Comparison of ENCODE assay signal across 24 cellular contexts in genomic region chr6:23137596-23137995, GRCh38.
DNase-seq lines count a peak whose midpoint lies in the region; ATAC-seq, FAIRE-seq and TF ChIP-seq lines count a peak whose summit lies in the region.
"Had no signal": no experiment of that assay in that cellular context is flagged by ENCODE, and none has a peak within 500 bp of the region (broad histone marks: within the 10 kb centered on the region; RNA-seq: fewer than 3 reads in every experiment).

No MANE protein-coding gene starts in this region.

- WGBS in HepG2 (ENCODE audit: low lambda C conversion rate) = 13% methylated on average over 1 of the region's 1 CpG
- 33% methylated on average over 1 of the region's 1 CpG for WGBS in right lobe of liver (ENCODE audit: insufficient coverage, low coverage, low lambda C conversion rate, missing lambda C conversion rate)

- H3K4me3 ChIP-seq in HepG2 (replicated peaks in 1 of 3; ENCODE audit: insufficient read depth in 1 of 3, low read depth in 2 of 3, low read length in 3 of 3) = no peak overlapping the region
- no peak overlapping the region for H3K4me3 ChIP-seq in right lobe of liver
- no peak overlapping the region for H3K4me3 ChIP-seq in brain microvascular endothelial cell (ENCODE audit: low read depth, low read length)
- H3K4me3 ChIP-seq: BLaER1 treated with 17β-estradiol and CSF1 and Interleukin-3, amounts not matched to agents 10 nM and 100 nM; pancreas; thyroid gland had no signal

- TF ChIP-seq EP300 in HepG2 (IDR thresholded peaks at IDR 0.05; ENCODE audit: low read depth in 2 of 2, low read length in 2 of 2) = no peak
- no peak for TF ChIP-seq EP300 in HepG2 (CRISPR knock-in tag; IDR thresholded peaks at IDR 0.05; ENCODE audit: borderline replicate concordance)

- no peak overlapping the region for H3K27ac Mint-ChIP-seq in activated T-cell treated with anti-CD3 and anti-CD28 coated beads, Interleukin-2, amount 50 U/mL, for 24 hours
- H3K27ac Mint-ChIP-seq: activated CD8-positive, alpha-beta T cell treated with anti-CD3 and anti-CD28 coated beads for 36 hours; HFFc6 had no signal

- FAIRE-seq in HepG2 (lab: Jason Lieb, UNC) = no peak
- FAIRE-seq: D721Med, islet of Langerhans, pancreas had no signal

- H3K27me3 Mint-ChIP-seq in activated T-cell treated with anti-CD3 and anti-CD28 coated beads, Interleukin-2, amount 50 U/mL, for 24 hours = no peaks in the 10 kb centered on the region
- H3K27me3 Mint-ChIP-seq: activated CD8-positive, alpha-beta T cell treated with anti-CD3 and anti-CD28 coated beads for 36 hours had no signal

- intact Hi-C loops in HepG2 (cut with micrococcal nuclease; ENCODE audit: unreplicated experiment) = no loop called here
- intact Hi-C loops in right lobe of liver (cut with DNase I) = no loop called here

- H3K36me3 ChIP-seq in HepG2 (replicated peaks in 1 of 2; ENCODE audit: control insufficient read depth in 1 of 2, insufficient read depth in 2 of 2, low read length in 2 of 2) (no peaks in the 10 kb centered on the region), right lobe of liver (no peaks in the 10 kb centered on the region), brain microvascular endothelial cell (replicated peaks) (no peaks in the 10 kb centered on the region)
- H3K36me3 ChIP-seq: BLaER1 treated with 17β-estradiol and CSF1 and Interleukin-3, amounts not matched to agents 10 nM and 100 nM; pancreas; thyroid gland had no signal

- no peak overlapping the region for H2AFZ ChIP-seq in HepG2 (ENCODE audit: low read length)

- ATAC-seq in HepG2 (no peak), right lobe of liver (no peak), GM18873 (IDR thresholded peaks at IDR 0.05; ENCODE audit: low FRiP score, unreplicated experiment) (no peak)
- ATAC-seq: activated CD4-positive, CD25-positive, alpha-beta regulatory T cell treated with anti-CD3 and anti-CD28 coated beads, Interleukin-2, amount 50 U/mL, for 24 hours; activated CD8-positive, alpha-beta T cell treated with anti-CD3 and anti-CD28 coated beads for 36 hours; pancreas had no signal

- CTCF ChIA-PET in HepG2 (lab: Yijun Ruan, JAX; ENCODE audit: low intra/inter-chr PET ratio, low total read pairs) = no interaction called here

- no peak for TF ChIP-seq CTCF in HepG2 (CRISPR knock-in tag; IDR thresholded peaks at IDR 0.05)
- TF ChIP-seq CTCF in right lobe of liver (IDR thresholded peaks at IDR 0.05) = no peak
- TF ChIP-seq CTCF in brain microvascular endothelial cell (IDR thresholded peaks at IDR 0.05; ENCODE audit: low read depth, low read length, missing control alignments) = no peak

- peaks cover 90% of the 10 kb centered on the region for H3K9me3 ChIP-seq in HepG2 (ENCODE audit: low read length)
- H3K9me3 ChIP-seq in right lobe of liver = no peaks in the 10 kb centered on the region
- H3K9me3 ChIP-seq: pancreas, thyroid gland had no signal

- TF ChIP-seq RAD21 in HepG2 (CRISPR knock-in tag; IDR thresholded peaks at IDR 0.05) = no peak

- BruUV-seq in HepG2 (replicated peaks; lab: Mats Ljungman, UMichigan) = no TSS peak

- DNase-seq in HepG2 (ENCODE audit: low spot score) = no peak
- DNase-seq in right lobe of liver = no peak
- peak; percentile 35 for DNase-seq in brain microvascular endothelial cell
- peak; percentile 3 for DNase-seq in hepatic stellate cell (ENCODE audit: low spot score)
- DNase-seq in smooth muscle cell of the brain vasculature (ENCODE audit: low read depth, low spot score) = peak; percentile 43
- DNase-seq in COR-L47 (lab: John Stamatoyannopoulos, UW) = no peak
- no peak for DNase-seq in activated T-cell treated with anti-CD3 and anti-CD28 coated beads, Interleukin-2, amount 50 U/mL, for 24 hours
- DNase-seq: activated CD8-positive, alpha-beta T cell treated with anti-CD3 and anti-CD28 coated beads for 36 hours; activated naive CD4-positive, alpha-beta T cell; GDM1; HFFc6; hippocampal formation; MV-4-11; NCI-H1694 treated with DMSO at 0.1 percent for 48 hours; NK-92 treated with Interleukin-12 subunit alpha and Interleukin-12 subunit beta, amount 100 ng/mL, for 24 hours; stimulated activated naive CD4-positive, alpha-beta T cell; T1000; thyroid gland had no signal

- H3K27ac ChIP-seq in HepG2 (ENCODE audit: extremely low read length, insufficient read depth, low read length) (no peak overlapping the region), right lobe of liver (no peak overlapping the region), brain microvascular endothelial cell (no peak overlapping the region)
- H3K27ac ChIP-seq: BLaER1 treated with 17β-estradiol and CSF1 and Interleukin-3, amounts not matched to agents 10 nM and 100 nM; pancreas; thyroid gland had no signal

- H3K4me1 Mint-ChIP-seq in activated T-cell treated with anti-CD3 and anti-CD28 coated beads, Interleukin-2, amount 50 U/mL, for 24 hours (ENCODE audit: low read depth) = no peaks in the 10 kb centered on the region

- H3K4me1 ChIP-seq in HepG2 (ENCODE audit: insufficient read depth, low read length) = no peaks in the 10 kb centered on the region
- H3K4me1 ChIP-seq in right lobe of liver = no peaks in the 10 kb centered on the region
- H3K4me1 ChIP-seq: BLaER1 treated with 17β-estradiol and CSF1 and Interleukin-3, amounts not matched to agents 10 nM and 100 nM; pancreas; thyroid gland had no signal

- H4K20me1 ChIP-seq in HepG2 (ENCODE audit: insufficient read depth, low read length) = no peaks in the 10 kb centered on the region
- H4K20me1 ChIP-seq: BLaER1 treated with 17β-estradiol and CSF1 and Interleukin-3, amounts not matched to agents 10 nM and 100 nM had no signal

- no peak overlapping the region for H3K9ac ChIP-seq in HepG2 (ENCODE audit: insufficient read depth, low read depth, low read length)
- H3K9ac ChIP-seq: BLaER1 treated with 17β-estradiol and CSF1 and Interleukin-3, amounts not matched to agents 10 nM and 100 nM had no signal

- peaks cover 22% of the 10 kb centered on the region for H3K9me3 Mint-ChIP-seq in activated T-cell treated with anti-CD3 and anti-CD28 coated beads, Interleukin-2, amount 50 U/mL, for 24 hours

- H3K79me2 ChIP-seq in HepG2 (ENCODE audit: insufficient read depth, low read length) = no peaks in the 10 kb centered on the region

- POLR2A ChIA-PET in HepG2 (lab: Yijun Ruan, JAX) = no interaction called here

- no peaks in the 10 kb centered on the region for H3K27me3 ChIP-seq in HepG2 (ENCODE audit: control insufficient read depth in 1 of 2, insufficient read depth in 2 of 2, low read length in 2 of 2)
- H3K27me3 ChIP-seq in right lobe of liver = no peaks in the 10 kb centered on the region
- no peaks in the 10 kb centered on the region for H3K27me3 ChIP-seq in brain microvascular endothelial cell (replicated peaks)
- H3K27me3 ChIP-seq: BLaER1 treated with 17β-estradiol and CSF1 and Interleukin-3, amounts not matched to agents 10 nM and 100 nM; pancreas; thyroid gland had no signal

- no peak overlapping the region for H3K4me3 Mint-ChIP-seq in activated T-cell treated with anti-CD3 and anti-CD28 coated beads, Interleukin-2, amount 50 U/mL, for 24 hours
- H3K4me3 Mint-ChIP-seq: activated CD8-positive, alpha-beta T cell treated with anti-CD3 and anti-CD28 coated beads for 36 hours; HFFc6 had no signal

- no peak overlapping the region for H3K4me2 ChIP-seq in HepG2 (ENCODE audit: low read depth, low read length)
- H3K4me2 ChIP-seq: BLaER1 treated with 17β-estradiol and CSF1 and Interleukin-3, amounts not matched to agents 10 nM and 100 nM had no signal

- in situ Hi-C loops in HepG2 (cut with HindIII; ENCODE audit: extremely low pct_ligation_motif_present, low pct_unique_long_range_greater_than_20kb) (no loop called here), brain microvascular endothelial cell (cut with HindIII; ENCODE audit: low pct_ligation_motif_present, low sequenced_read_pairs) (no loop called here)

- no peak for TF ChIP-seq POLR2A in HepG2 (IDR thresholded peaks at IDR 0.05; ENCODE audit: insufficient read depth in 1 of 2, low read depth in 2 of 2, low read length in 2 of 2)
- no peak for TF ChIP-seq POLR2A in right lobe of liver (IDR thresholded peaks at IDR 0.05)

- H3K36me3 Mint-ChIP-seq in activated T-cell treated with anti-CD3 and anti-CD28 coated beads, Interleukin-2, amount 50 U/mL, for 24 hours (ENCODE audit: low read depth) = no peaks in the 10 kb centered on the region

TF ChIP-seq in HepG2, 621 proteins besides CTCF, POLR2A, EP300 and RAD21:
- TF ChIP-seq NFIB (CRISPR knock-in tag; IDR thresholded peaks at IDR 0.05; ENCODE audit: borderline replicate concordance) (no peak), LCORL (IDR thresholded peaks at IDR 0.05) (0 out of 2 replicates have a peak, but pooled peaks have one; percentile 56), LCORL (CRISPR knock-in tag; IDR thresholded peaks at IDR 0.05) (no peak), ZNF720 (CRISPR knock-in tag; IDR thresholded peaks at IDR 0.05) (no peak), SPEN (CRISPR knock-in tag; IDR thresholded peaks at IDR 0.05; ENCODE audit: low read depth) (no peak), NCOA5 (CRISPR knock-in tag; IDR thresholded peaks at IDR 0.05) (no peak), GPBP1L1 (CRISPR knock-in tag; IDR thresholded peaks at IDR 0.05) (no peak)

Comparison
In these comparisons a context has a peak if more than half of its experiments do, and no peak if none do; other contexts are left out.
1. DNase-seq: peak in brain microvascular endothelial cell (single experiment), hepatic stellate cell (single experiment) and smooth muscle cell of the brain vasculature (single experiment); none in HepG2 (single experiment), right lobe of liver (0 of 3), COR-L47 (single experiment) and activated T-cell treated with anti-CD3 and anti-CD28 coated beads, Interleukin-2, amount 50 U/mL, for 24 hours (single experiment).